8 cellular contexts compared by ENCODE assay signal in the genomic region with DNA sequence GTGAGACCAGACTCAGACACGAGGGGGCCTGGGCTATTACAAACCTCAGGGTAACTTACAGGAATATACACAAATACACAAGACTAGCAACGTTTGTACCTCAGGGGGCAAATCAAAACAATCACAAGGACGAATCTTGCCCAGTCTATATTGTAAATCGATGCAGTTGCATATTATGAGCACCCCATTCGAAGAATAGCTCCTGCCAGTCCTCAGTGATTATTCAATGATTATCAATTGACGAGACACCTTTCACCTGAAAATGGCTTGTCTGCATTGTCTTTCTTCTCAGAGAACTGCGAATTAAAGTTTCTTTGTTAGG. TPM values are rescaled to one million over a fixed set of nuclear protein-coding genes. Genes with fewer than 3 reads are reported as not detected.
A peak's percentile ranks its signal among the peaks of the same experiment; 100 is the strongest.
DNase-seq lines count a peak whose midpoint lies in the region; ATAC-seq and TF ChIP-seq lines count a peak whose summit lies in the region.

No MANE protein-coding gene starts in this region.

- DNase-seq in Kasumi-1 (lab: John Stamatoyannopoulos, UW) (peak; percentile 50 to 60), neural progenitor cell (ENCODE audit: low spot score) (no peak), NCI-H510A (lab: John Stamatoyannopoulos, UW) (no peak)

- H3K4me1 ChIP-seq in BLaER1 (0 out of 2 replicates have a peak, but pooled peaks cover 4% of the 10 kb centered on the region), ectodermal cell (ENCODE audit: control insufficient read depth, insufficient read depth, low read length) (peaks cover 16% of the 10 kb centered on the region), neural progenitor cell (peaks cover 19% of the 10 kb centered on the region)

- peak overlapping the region; percentile 74 for H3K4me2 ChIP-seq in BLaER1
- H3K4me2 ChIP-seq in neural progenitor cell: peak overlapping the region; percentile 88

- no peaks in the 10 kb centered on the region for H3K36me3 Mint-ChIP-seq in neural progenitor cell

- H3K4me1 Mint-ChIP-seq in neural progenitor cell: peaks cover 38% of the 10 kb centered on the region

- no peaks in the 10 kb centered on the region for H3K79me2 ChIP-seq in neural progenitor cell (ENCODE audit: low read depth)

- peak overlapping the region; percentile 55; the same call in 1 of the 2 replicates for H3K27ac ChIP-seq in BLaER1
- H3K27ac ChIP-seq in ectodermal cell (ENCODE audit: insufficient read depth, low read depth, low read length, poor library complexity, severe bottlenecking): no peak overlapping the region
- no peak overlapping the region for H3K27ac ChIP-seq in neural progenitor cell

- H3K27me3 Mint-ChIP-seq in neural progenitor cell (ENCODE audit: insufficient read depth, low read depth): peaks cover 4% of the 10 kb centered on the region

- peak overlapping the region; percentile 86 for H3K4me3 Mint-ChIP-seq in neural progenitor cell

- peak overlapping the region; percentile 72 for H3K9ac ChIP-seq in BLaER1
- H3K9ac ChIP-seq in neural progenitor cell: no peak overlapping the region

- ATAC-seq in HG02759 (IDR thresholded peaks at IDR 0.05; ENCODE audit: unreplicated experiment): no peak
- ATAC-seq in HG03097 (IDR thresholded peaks at IDR 0.05; ENCODE audit: low FRiP score, unreplicated experiment): no peak
- no peak for ATAC-seq in GM19023 (IDR thresholded peaks at IDR 0.05; ENCODE audit: unreplicated experiment)

- no peaks in the 10 kb centered on the region for H3K36me3 ChIP-seq in BLaER1
- H3K36me3 ChIP-seq in ectodermal cell (ENCODE audit: control insufficient read depth, insufficient read depth, low read length): no peaks in the 10 kb centered on the region
- no peaks in the 10 kb centered on the region for H3K36me3 ChIP-seq in neural progenitor cell

- 12 to 24% methylated on average over 7 of the region's 7 CpGs for WGBS in ectodermal cell, 2 experiments

- H3K9me3 ChIP-seq in BLaER1: no peaks in the 10 kb centered on the region
- H3K9me3 ChIP-seq in ectodermal cell (ENCODE audit: control insufficient read depth, low read length): no peaks in the 10 kb centered on the region
- no peaks in the 10 kb centered on the region for H3K9me3 ChIP-seq in neural progenitor cell (ENCODE audit: low read depth)

- H3K9me3 Mint-ChIP-seq in neural progenitor cell: no peaks in the 10 kb centered on the region

- peak overlapping the region; percentile 65 for H3K27ac Mint-ChIP-seq in neural progenitor cell

- no peaks in the 10 kb centered on the region for H3K27me3 ChIP-seq in BLaER1
- H3K27me3 ChIP-seq in ectodermal cell (ENCODE audit: control insufficient read depth, insufficient read depth, low read length, poor library complexity, severe bottlenecking): peaks cover 32% of the 10 kb centered on the region
- peaks cover 45% of the 10 kb centered on the region for H3K27me3 ChIP-seq in neural progenitor cell

- H4K20me1 ChIP-seq in BLaER1 (no peaks in the 10 kb centered on the region), neural progenitor cell (ENCODE audit: low read depth) (peaks cover 5% of the 10 kb centered on the region)

- peaks cover 28% of the 10 kb centered on the region for H3F3A ChIP-seq in neural progenitor cell (ENCODE audit: low read depth)

- H2AFZ ChIP-seq in neural progenitor cell (replicated peaks): peak overlapping the region; percentile 85

- H3K4me3 ChIP-seq in BLaER1: peak overlapping the region; percentile 73
- H3K4me3 ChIP-seq in ectodermal cell (ENCODE audit: insufficient read depth, low read depth, low read length): peak overlapping the region; percentile 62
- H3K4me3 ChIP-seq in neural progenitor cell: peak overlapping the region; percentile 57

- TF ChIP-seq CTCF in neural progenitor cell (IDR thresholded peaks at IDR 0.05): peak; percentile 23

RNA-seq across cellular contexts. Expression of a gene that starts 24.6 kb away (rescaled TPM):
- 51.9 TPM for polyA plus RNA-seq in ectodermal cell (2013, experiment 1 of 4)
- polyA plus RNA-seq in ectodermal cell (2013, experiment 2 of 4): 55.1 TPM
- 42.0 TPM for polyA plus RNA-seq in ectodermal cell (2013, experiment 3 of 4)
- polyA plus RNA-seq in ectodermal cell (2013, experiment 4 of 4): 46.2 TPM
- total RNA-seq in neural progenitor cell (ENCODE audit: low replicate concordance): 56.2 and 91.9 TPM in 2 replicates

Comparison
In these comparisons a context has a peak if more than half of its experiments do, and no peak if none do; other contexts are left out.
1. DNase-seq: peak in Kasumi-1 (2 of 2); none in neural progenitor cell (single experiment) and NCI-H510A (single experiment).
2. Peak in every context shown above with its lines, with median percentiles within 50 percentile points of each other: H3K4me3 ChIP-seq.